18 cellular contexts compared by ENCODE assay signal in genomic region chr16:23728112-23728477, GRCh38. TPM values are rescaled to one million over a fixed set of nuclear protein-coding genes. Genes with fewer than 3 reads are reported as not detected.
DNase-seq lines count a peak whose midpoint lies in the region; ATAC-seq and TF ChIP-seq lines count a peak whose summit lies in the region.
"Had no signal": no experiment of that assay in that cellular context is flagged by ENCODE, and none has a peak within 500 bp of the region (broad histone marks: within the 10 kb centered on the region; RNA-seq: fewer than 3 reads in every experiment).

No MANE protein-coding gene starts in this region.

- no peak overlapping the region for H3K23ac ChIP-seq in mesendoderm (ENCODE audit: low read length)

- H3F3A ChIP-seq in SK-N-SH (replicated peaks; ENCODE audit: insufficient read depth) = no peaks in the 10 kb centered on the region

- H4K8ac ChIP-seq in mesendoderm (ENCODE audit: low read depth, low read length) = no peak overlapping the region

- no peak overlapping the region for H2BK5ac ChIP-seq in mesendoderm (ENCODE audit: low read length)

- peak; percentile 18 for TF ChIP-seq POLR2A in HCT116 (IDR thresholded peaks at IDR 0.05; ENCODE audit: borderline replicate concordance, extremely low read depth, insufficient read depth, insufficient read length)

- H3K27ac Mint-ChIP-seq in activated CD8-positive, alpha-beta T cell treated with anti-CD3 and anti-CD28 coated beads, Interleukin-2, amount 10 ng/mL, durations not matched to agents 7 days and 5 days = no peak overlapping the region
- H3K27ac Mint-ChIP-seq: activated naive CD8-positive, alpha-beta T cell treated with anti-CD3 and anti-CD28 coated beads, Interleukin-2, amount 50 U/mL, for 24 hours; activated T-helper 17 cell treated with anti-CD3 and anti-CD28 coated beads, Interleukin-2, amount 50 U/mL, for 72 hours had no signal

- no peak overlapping the region for H3K9ac ChIP-seq in HCT116 (ENCODE audit: low read length)
- H3K9ac ChIP-seq in SK-N-SH = no peak overlapping the region
- no peak overlapping the region for H3K9ac ChIP-seq in mesendoderm (ENCODE audit: low read length)

- H3K79me2 ChIP-seq in ACC112 (ENCODE audit: control insufficient read depth, insufficient read depth, low read length, unreplicated experiment) (no peaks in the 10 kb centered on the region), HCT116 (ENCODE audit: insufficient read depth, low read length) (no peaks in the 10 kb centered on the region), SK-N-SH (ENCODE audit: insufficient read depth) (no peaks in the 10 kb centered on the region), mesendoderm (ENCODE audit: control insufficient read depth, insufficient read depth, low read length) (no peaks in the 10 kb centered on the region)

- H2AFZ ChIP-seq in ACC112 (ENCODE audit: low read length, unreplicated experiment) (peak overlapping the region; percentile 78), HCT116 (ENCODE audit: low read depth, low read length, poor library complexity, severe bottlenecking) (peak overlapping the region; percentile 98), SK-N-SH (ENCODE audit: low read depth) (no peak overlapping the region)

- peak overlapping the region; percentile 57 for H3K56ac ChIP-seq in mesendoderm (ENCODE audit: low read length)

- H3K9me2 ChIP-seq in HCT116 (ENCODE audit: insufficient read depth) (no peaks in the 10 kb centered on the region), SK-N-SH (no peaks in the 10 kb centered on the region)

- peaks cover 4% of the 10 kb centered on the region for H3K4me1 Mint-ChIP-seq in activated CD8-positive, alpha-beta T cell treated with anti-CD3 and anti-CD28 coated beads, Interleukin-2, amount 10 ng/mL, durations not matched to agents 7 days and 5 days (ENCODE audit: low read depth)

- H3K4me3 ChIP-seq in ACC112 (ENCODE audit: low read depth, low read length) (no peak overlapping the region), HCT116 (replicated peaks in 1 of 2; ENCODE audit: low read depth in 1 of 2, low read length in 2 of 2) (peak overlapping the region in 1 of 2 experiments; percentile 56; a peak in 2 of 4 replicates), SK-N-SH (ENCODE audit: low read depth in 2 of 2, low read length in 1 of 2) (no peak overlapping the region), mesendoderm (ENCODE audit: low read length) (no peak overlapping the region), WERI-Rb-1 (ENCODE audit: low read depth, low read length) (no peak overlapping the region)
- H3K4me3 ChIP-seq: cardiac muscle cell, dorsolateral prefrontal cortex, SJCRH30, upper lobe of left lung had no signal

- H3K9me3 Mint-ChIP-seq in activated CD8-positive, alpha-beta T cell treated with anti-CD3 and anti-CD28 coated beads, Interleukin-2, amount 10 ng/mL, durations not matched to agents 7 days and 5 days (ENCODE audit: insufficient read depth) = peaks cover 2% of the 10 kb centered on the region

- no peak overlapping the region for H4K5ac ChIP-seq in mesendoderm (ENCODE audit: low read length)

- peaks cover 10% of the 10 kb centered on the region for H3K27me3 Mint-ChIP-seq in activated CD8-positive, alpha-beta T cell treated with anti-CD3 and anti-CD28 coated beads, Interleukin-2, amount 10 ng/mL, durations not matched to agents 7 days and 5 days (ENCODE audit: low read depth)

- ATAC-seq in HCT116 = peak; percentile 52
- ATAC-seq in activated CD8-positive, alpha-beta T cell treated with anti-CD3 and anti-CD28 coated beads, Interleukin-2, amount 10 ng/mL, durations not matched to agents 7 days and 5 days = no peak

- WGBS in SK-N-SH (ENCODE audit: low lambda C conversion rate) = 45% methylated on average over 10 of the region's 10 CpGs
- WGBS in mesendoderm (ENCODE audit: extremely low coverage, insufficient coverage, low lambda C conversion rate) = 100% methylated on average over 1 of the region's 10 CpGs

- no peak overlapping the region for H3K4me3 Mint-ChIP-seq in activated CD8-positive, alpha-beta T cell treated with anti-CD3 and anti-CD28 coated beads, Interleukin-2, amount 10 ng/mL, durations not matched to agents 7 days and 5 days
- H3K4me3 Mint-ChIP-seq: activated naive CD8-positive, alpha-beta T cell treated with anti-CD3 and anti-CD28 coated beads, Interleukin-2, amount 50 U/mL, for 24 hours; activated T-helper 17 cell treated with anti-CD3 and anti-CD28 coated beads, Interleukin-2, amount 50 U/mL, for 72 hours; neural crest cell had no signal

- DNase-seq in HCT116 (ENCODE audit: low read depth, low spot score) (no peak), SK-N-SH (no peak), mesendoderm (no peak), NCI-H1694 treated with DMSO at 0.1 percent for 48 hours (lab: John Stamatoyannopoulos, UW) (no peak), WERI-Rb-1 (no peak)
- DNase-seq in activated CD8-positive, alpha-beta T cell treated with anti-CD3 and anti-CD28 coated beads, Interleukin-2, amount 10 ng/mL, durations not matched to agents 7 days and 5 days = no peak
- no peak for DNase-seq in stimulated activated CD8-positive, alpha-beta memory T cell treated with anti-CD3 and anti-CD28 coated beads, Interleukin-4, amount 100 ng/mL, for 48 hours
- DNase-seq: activated CD4-positive, CD25-positive, alpha-beta regulatory T cell treated with anti-CD3 and anti-CD28 coated beads, Interleukin-2, amount 50 U/mL, for 72 hours; NCI-H187 treated with DMSO at 0.1 percent for 48 hours had no signal

- no peak overlapping the region for H3K4ac ChIP-seq in mesendoderm (ENCODE audit: low read depth, low read length)

- no peaks in the 10 kb centered on the region for H3K36me3 Mint-ChIP-seq in activated CD8-positive, alpha-beta T cell treated with anti-CD3 and anti-CD28 coated beads, Interleukin-2, amount 10 ng/mL, durations not matched to agents 7 days and 5 days (ENCODE audit: low read depth)

- H3K27ac ChIP-seq in ACC112 (ENCODE audit: low read depth, low read length) = no peak overlapping the region
- peak overlapping the region; percentile 64 for H3K27ac ChIP-seq in HCT116 (ENCODE audit: low read depth, low read length)
- H3K27ac ChIP-seq in SK-N-SH (ENCODE audit: low read depth in 2 of 2, low read length in 1 of 2) = no peak overlapping the region
- H3K27ac ChIP-seq in mesendoderm (ENCODE audit: low read depth, low read length) = no peak overlapping the region
- no peak overlapping the region for H3K27ac ChIP-seq in WERI-Rb-1
- H3K27ac ChIP-seq: cardiac muscle cell, dorsolateral prefrontal cortex, SJCRH30, upper lobe of left lung had no signal

- RAD21 ChIA-PET in HCT116 (lab: Charles Lee; ENCODE audit: low non-redundant PET in 1 of 2, low total read pairs in 2 of 2, uncharacterized antibody in 2 of 2, unreplicated experiment in 2 of 2) = no interaction called here

- intact Hi-C loops in HCT116 (cut with micrococcal nuclease) = loop anchor here (2.0 to 5.0 kb wide), 2 partner anchors 171 to 864 kb away; partner anchors contain the start of genes EARS2 and UBFD1

- no peak overlapping the region for H2BK15ac ChIP-seq in mesendoderm (replicated peaks; ENCODE audit: low read depth)

- no peak for TF ChIP-seq EP300 in SK-N-SH (IDR thresholded peaks at IDR 0.05; ENCODE audit: borderline replicate concordance in 1 of 2, low read depth in 1 of 2, low read length in 1 of 2)

- H3K4me2 ChIP-seq in HCT116 (ENCODE audit: low read length) (peak overlapping the region; percentile 81), SK-N-SH (no peak overlapping the region), mesendoderm (ENCODE audit: low read length) (no peak overlapping the region)

- no peaks in the 10 kb centered on the region for H3K79me1 ChIP-seq in mesendoderm (ENCODE audit: low read length)

- H2AK5ac ChIP-seq in mesendoderm (ENCODE audit: low read length) = no peak overlapping the region

- H3K18ac ChIP-seq in mesendoderm (ENCODE audit: low read length) = no peak overlapping the region

- H3K4me1 ChIP-seq in ACC112 (ENCODE audit: control insufficient read depth, insufficient read depth, low read length, unreplicated experiment) (peaks cover 6% of the 10 kb centered on the region), HCT116 (ENCODE audit: control insufficient read depth in 1 of 2, insufficient read depth in 2 of 2, low read length in 2 of 2) (peaks cover 7 to 23% of the 10 kb centered on the region in 2 experiments; a peak in 3 of 4 replicates), SK-N-SH (ENCODE audit: control insufficient read depth in 1 of 2, insufficient read depth in 2 of 2, low read depth in 1 of 2, low read length in 1 of 2) (no peaks in the 10 kb centered on the region), mesendoderm (ENCODE audit: control insufficient read depth, low read depth, low read length) (no peaks in the 10 kb centered on the region)
- H3K4me1 ChIP-seq: SJCRH30 had no signal

- H3K36me3 ChIP-seq in ACC112 (ENCODE audit: insufficient read depth, low read length) (no peaks in the 10 kb centered on the region), HCT116 (ENCODE audit: control insufficient read depth in 1 of 2, insufficient read depth in 2 of 2, low read length in 2 of 2) (no peaks in the 10 kb centered on the region), SK-N-SH (replicated peaks in 1 of 2; ENCODE audit: control insufficient read depth in 1 of 2, insufficient read depth in 2 of 2, low read length in 1 of 2) (no peaks in the 10 kb centered on the region), mesendoderm (ENCODE audit: control insufficient read depth, insufficient read depth, low read length) (no peaks in the 10 kb centered on the region), WERI-Rb-1 (no peaks in the 10 kb centered on the region)
- H3K36me3 ChIP-seq: cardiac muscle cell, SJCRH30, upper lobe of left lung had no signal

- no peak for TF ChIP-seq RAD21 in HCT116 (IDR thresholded peaks at IDR 0.05; ENCODE audit: low read depth)
- no peak for TF ChIP-seq RAD21 in SK-N-SH (IDR thresholded peaks at IDR 0.05; ENCODE audit: low read length)

- H3K27me3 ChIP-seq in ACC112 (ENCODE audit: insufficient read depth, low read length) = no peaks in the 10 kb centered on the region
- no peaks in the 10 kb centered on the region for H3K27me3 ChIP-seq in HCT116 (ENCODE audit: insufficient read depth, low read length)
- H3K27me3 ChIP-seq in SK-N-SH (ENCODE audit: insufficient read depth) = no peaks in the 10 kb centered on the region; the same call in 1 of the 2 replicates
- H3K27me3 ChIP-seq in mesendoderm (ENCODE audit: insufficient read depth, low read length, poor library complexity) = no peaks in the 10 kb centered on the region
- H3K27me3 ChIP-seq in WERI-Rb-1 (ENCODE audit: insufficient read depth, low read depth, severe bottlenecking) = no peaks in the 10 kb centered on the region
- H3K27me3 ChIP-seq: cardiac muscle cell, dorsolateral prefrontal cortex, SJCRH30, upper lobe of left lung had no signal

- no peak overlapping the region for H2BK120ac ChIP-seq in mesendoderm (ENCODE audit: low read depth, low read length)

- CTCF ChIA-PET in HCT116 (lab: Charles Lee) = interaction anchor here (0.7 to 1.5 kb wide), 8 partner anchors 9 to 866 kb away, joined by 3 to 4 read pairs (median 4); no protein-coding TSS in a partner anchor
- CTCF ChIA-PET in SK-N-SH (lab: Yijun Ruan, JAX) = interaction anchor here (0.6 to 3.6 kb wide), 20 partner anchors 9 to 883 kb away, joined by 3 to 15 read pairs (median 3); partner anchors contain the start of gene ERN2
- CTCF ChIA-PET in activated CD8-positive, alpha-beta T cell treated with anti-CD3 and anti-CD28 coated beads, Interleukin-2, amount 10 ng/mL, durations not matched to agents 7 days and 5 days (lab: Charles Lee) = interaction anchor here (0.6 to 1.9 kb wide), 3 partner anchors 19 to 777 kb away, joined by 3 to 6 read pairs (median 4); no protein-coding TSS in a partner anchor

- no TSS peak for BruUV-seq in HCT116 (replicated peaks; lab: Mats Ljungman, UMichigan)

- H4K20me1 ChIP-seq in HCT116 (ENCODE audit: insufficient read depth) = no peaks in the 10 kb centered on the region
- no peaks in the 10 kb centered on the region for H4K20me1 ChIP-seq in SK-N-SH (ENCODE audit: insufficient read depth)

- no peak for TF ChIP-seq CTCF in HCT116 (IDR thresholded peaks at IDR 0.05 in 2 of 3, conservative IDR thresholded peaks at IDR 0.05 in 1 of 3; ENCODE audit: borderline replicate concordance in 1 of 3, insufficient read depth in 1 of 3, low read depth in 2 of 3, low read length in 2 of 3)
- TF ChIP-seq CTCF in SK-N-SH (IDR thresholded peaks at IDR 0.05) = peak; percentile 6
- no peak for TF ChIP-seq CTCF in WERI-Rb-1 (IDR thresholded peaks at IDR 0.05; ENCODE audit: low read depth, low read length)

- POLR2A ChIA-PET in HCT116 (lab: Charles Lee) = interaction anchor here (0.8 to 1.1 kb wide), 2 partner anchors 9 to 38 kb away, joined by 3 read pairs; no protein-coding TSS in a partner anchor
- POLR2A ChIA-PET in SK-N-SH (lab: Yijun Ruan, JAX) = no interaction called here
- POLR2A ChIA-PET in activated CD8-positive, alpha-beta T cell treated with anti-CD3 and anti-CD28 coated beads, Interleukin-2, amount 10 ng/mL, durations not matched to agents 7 days and 5 days (lab: Charles Lee) = no interaction called here

- H3K9me3 ChIP-seq in HCT116 (ENCODE audit: control insufficient read depth in 1 of 2, insufficient read depth in 1 of 2, low read depth in 1 of 2, low read length in 2 of 2) (no peaks in the 10 kb centered on the region), SK-N-SH (no peaks in the 10 kb centered on the region), WERI-Rb-1 (ENCODE audit: severe bottlenecking) (no peaks in the 10 kb centered on the region)
- H3K9me3 ChIP-seq: SJCRH30 had no signal

RNA-seq across cellular contexts. Expression of gene ERN2, which starts 15.1 kb away (rescaled TPM):
- 0.47 TPM for total RNA-seq in HCT116 (2021; ENCODE audit: unreplicated experiment)
- polyA plus RNA-seq in HCT116 (2012) = 0.25 and 0.54 TPM in 2 replicates
- polyA plus RNA-seq in SK-N-SH (2012; rRNA removed) = 0.03 TPM in 1 of 2 replicates, not detected in the other
- polyA plus RNA-seq in SK-N-SH (2012; cell fraction: cytosol; rRNA removed) = not detected in 2 replicates
- 0.07 TPM in 1 of 2 replicates, not detected in the other for polyA plus RNA-seq in SK-N-SH (2012; cell fraction: nucleus; rRNA removed)
- 0.13 TPM for polyA plus RNA-seq in mesendoderm (2013, experiment 1 of 2)
- 0.11 TPM for polyA plus RNA-seq in mesendoderm (2013, experiment 2 of 2)
- total RNA-seq in activated CD8-positive, alpha-beta T cell treated with anti-CD3 and anti-CD28 coated beads, Interleukin-2, amount 10 ng/mL, durations not matched to agents 7 days and 5 days = not detected
- total RNA-seq: activated T-helper 17 cell treated with anti-CD3 and anti-CD28 coated beads, Interleukin-2, amount 50 U/mL, for 72 hours; neural crest cell; SJCRH30; T-helper 2 cell treated with Interferon-gamma antibody and Interleukin-4, amounts not matched to agents 100 ng/mL and 5 ng/mL, for 36 hours had no signal

RNA-seq across cellular contexts. Expression of gene CHP2, which starts 26.7 kb away (rescaled TPM):
- total RNA-seq in HCT116 (2021; ENCODE audit: unreplicated experiment) = not detected
- polyA plus RNA-seq in HCT116 (2012) = not detected in 2 replicates
- not detected in 2 replicates for polyA plus RNA-seq in SK-N-SH (2012; rRNA removed)
- not detected in 2 replicates for polyA plus RNA-seq in SK-N-SH (2012; cell fraction: cytosol; rRNA removed)
- not detected in 2 replicates for polyA plus RNA-seq in SK-N-SH (2012; cell fraction: nucleus; rRNA removed)
- 0.04 TPM for polyA plus RNA-seq in mesendoderm (2013, experiment 1 of 2)
- polyA plus RNA-seq in mesendoderm (2013, experiment 2 of 2) = 0.08 TPM
- total RNA-seq in activated CD8-positive, alpha-beta T cell treated with anti-CD3 and anti-CD28 coated beads, Interleukin-2, amount 10 ng/mL, durations not matched to agents 7 days and 5 days = not detected
- total RNA-seq: activated T-helper 17 cell treated with anti-CD3 and anti-CD28 coated beads, Interleukin-2, amount 50 U/mL, for 72 hours; cardiac muscle cell; neural crest cell; SJCRH30; T-helper 2 cell treated with Interferon-gamma antibody and Interleukin-4, amounts not matched to agents 100 ng/mL and 5 ng/mL, for 36 hours had no signal
- polyA plus RNA-seq: cardiac muscle cell had no signal

RNA-seq across cellular contexts. Expression of gene PLK1, which starts 49.4 kb away (rescaled TPM):
- 144 TPM for total RNA-seq in HCT116 (2021; ENCODE audit: unreplicated experiment)
- 214 and 224 TPM in 2 replicates for polyA plus RNA-seq in HCT116 (2012)
- 31.4 and 68.7 TPM in 2 replicates for polyA plus RNA-seq in SK-N-SH (2012; rRNA removed)
- 27.2 and 38.1 TPM in 2 replicates for polyA plus RNA-seq in SK-N-SH (2012; cell fraction: cytosol; rRNA removed)
- 60.5 and 79.2 TPM in 2 replicates for polyA plus RNA-seq in SK-N-SH (2012; cell fraction: nucleus; rRNA removed)
- polyA plus RNA-seq in mesendoderm (2013, experiment 1 of 2) = 151 TPM
- polyA plus RNA-seq in mesendoderm (2013, experiment 2 of 2) = 151 TPM
- 100 to 1,000 TPM; 138 to 139 TPM for total RNA-seq in activated CD8-positive, alpha-beta T cell treated with anti-CD3 and anti-CD28 coated beads, Interleukin-2, amount 10 ng/mL, durations not matched to agents 7 days and 5 days
